21 cellular contexts compared by ENCODE assay signal in genomic region chr6:39760246-39760952, GRCh38. TPM values are rescaled to one million over a fixed set of nuclear protein-coding genes. Genes with fewer than 3 reads are reported as not detected.
"Had no signal": no experiment of that assay in that cellular context is flagged by ENCODE, and none has a peak within 500 bp of the region (broad histone marks: within the 10 kb centered on the region; RNA-seq: fewer than 3 reads in every experiment).

No MANE protein-coding gene starts in this region.

- DNase-seq: cortex of kidney; dorsolateral prefrontal cortex; effector CD8-positive, alpha-beta T cell; foreskin melanocyte; head of caudate nucleus; hippocampal formation; lower lobe of right lung; mesenchymal stem cell; midbrain; nephron progenitor cell; sigmoid colon; stimulated activated CD4-positive, alpha-beta T cell treated with anti-CD3 and anti-CD28 coated beads, Interleukin-2, amount 100 ng/mL, for 24 hours; stimulated activated CD4-positive, alpha-beta T cell treated with anti-CD3 and anti-CD28 coated beads, Interleukin-4, amount 100 ng/mL, for 4 hours; stimulated activated naive B cell treated with anti-CD40 and anti-IgM and Interleukin-4, amounts not matched to agents 10 μg/mL and 1 μg/mL and 100 μg/mL, for 72 hours; stimulated activated naive CD8-positive, alpha-beta T cell treated with anti-CD3 and anti-CD28 coated beads, Interleukin-15, amount 100 ng/mL, for 72 hours; transverse colon had no signal

- H3K27me3 ChIP-seq: dorsolateral prefrontal cortex, sigmoid colon, transverse colon had no signal

- H3K4me1 ChIP-seq: lower lobe of right lung, parathyroid adenoma, prostate gland had no signal

- H3K4me3 ChIP-seq: dorsolateral prefrontal cortex, lower lobe of right lung, prostate gland, sigmoid colon, skin epidermis, thoracic aorta, transverse colon had no signal

- ATAC-seq: esophagus mucosa; lower lobe of right lung; stimulated activated naive B cell treated with anti-CD40 and anti-IgM and Interleukin-4, amounts not matched to agents 10 μg/mL and 1 μg/mL and 100 μg/mL, for 72 hours; stimulated activated naive CD8-positive, alpha-beta T cell treated with anti-CD3 and anti-CD28 coated beads, Interleukin-15, amount 100 ng/mL, for 72 hours had no signal

- H3K27ac ChIP-seq: dorsolateral prefrontal cortex, lower lobe of right lung, parathyroid adenoma, prostate gland, sigmoid colon, skin epidermis, thoracic aorta, transverse colon had no signal

- H3K9me3 ChIP-seq: lower lobe of right lung, prostate gland, sigmoid colon, thoracic aorta, transverse colon had no signal

- H3K36me3 ChIP-seq: lower lobe of right lung, prostate gland, sigmoid colon, thoracic aorta, transverse colon had no signal

RNA-seq across cellular contexts. Expression of gene KIF6, which starts 35.2 kb away (rescaled TPM):
- total RNA-seq: thoracic aorta had no signal
